8 cellular contexts compared by ENCODE assay signal in genomic region chr12:48156648-48157015, GRCh38. TPM values are rescaled to one million over a fixed set of nuclear protein-coding genes. Genes with fewer than 3 reads are reported as not detected.
DNase-seq lines count a peak whose midpoint lies in the region; ATAC-seq and TF ChIP-seq lines count a peak whose summit lies in the region.

No MANE protein-coding gene starts in this region.

- H3K4me3 Mint-ChIP-seq in GM23338 (peak overlapping the region; percentile 95), glutamatergic neuron (ENCODE audit: unreplicated experiment) (peak overlapping the region; percentile 94)

- no peak for TF ChIP-seq CTCF in GM23338 (conservative IDR thresholded peaks at IDR 0.05; ENCODE audit: low read depth in 2 of 2)
- no peak for TF ChIP-seq CTCF in VCaP (conservative IDR thresholded peaks at IDR 0.05)
- no peak for TF ChIP-seq CTCF in glutamatergic neuron (IDR thresholded peaks at IDR 0.05; ENCODE audit: partially characterized antibody, unreplicated experiment)

- no peaks in the 10 kb centered on the region for H3K9me2 ChIP-seq in GM23338 (ENCODE audit: insufficient read depth)

- H3K27me3 Mint-ChIP-seq in GM23338 (ENCODE audit: insufficient read depth, low read depth, poor library complexity) = peaks cover 5% of the 10 kb centered on the region
- H3K27me3 Mint-ChIP-seq in glutamatergic neuron (ENCODE audit: unreplicated experiment) = peaks cover 6% of the 10 kb centered on the region

- no peaks in the 10 kb centered on the region for H3K36me3 ChIP-seq in GM23338 (ENCODE audit: insufficient read depth)

- H3K27ac ChIP-seq in GM23338 (ENCODE audit: low read depth) (0 out of 2 replicates have a peak overlapping the region, but pooled peaks have one; percentile 79), VCaP (peak overlapping the region; percentile 89)

- H3K4me1 Mint-ChIP-seq in GM23338 = peaks cover 13% of the 10 kb centered on the region
- H3K4me1 Mint-ChIP-seq in glutamatergic neuron (ENCODE audit: low read depth, unreplicated experiment) = no peaks in the 10 kb centered on the region

- H3K27ac Mint-ChIP-seq in GM23338 = 0 out of 2 replicates have a peak overlapping the region, but pooled peaks have one; percentile 45
- H3K27ac Mint-ChIP-seq in glutamatergic neuron (ENCODE audit: unreplicated experiment) = peak overlapping the region; percentile 90

- peaks cover 7% of the 10 kb centered on the region; the same call in 1 of the 2 replicates for H3K4me1 ChIP-seq in GM23338 (ENCODE audit: insufficient read depth)

- H3K36me3 Mint-ChIP-seq in GM23338 (ENCODE audit: low read depth) (no peaks in the 10 kb centered on the region; the same call in 2 of the 3 replicates), glutamatergic neuron (ENCODE audit: unreplicated experiment) (no peaks in the 10 kb centered on the region)

- H3K4me3 ChIP-seq in GM23338 (peak overlapping the region; percentile 73), skeletal muscle cell (ENCODE audit: low read depth, low read length) (peak overlapping the region; percentile 87)

- no peaks in the 10 kb centered on the region for H3F3A ChIP-seq in GM23338 (replicated peaks; ENCODE audit: low read depth)

- H3K27me3 ChIP-seq in GM23338 (ENCODE audit: insufficient read depth) = no peaks in the 10 kb centered on the region

- peak overlapping the region; percentile 86 for H2AFZ ChIP-seq in GM23338

- H3K9me3 Mint-ChIP-seq in GM23338 = no peaks in the 10 kb centered on the region
- H3K9me3 Mint-ChIP-seq in glutamatergic neuron (ENCODE audit: unreplicated experiment) = no peaks in the 10 kb centered on the region

- DNase-seq in GM23338 (ENCODE audit: low spot score) (no peak), glutamatergic neuron (no peak), skeletal muscle cell (ENCODE audit: low read depth) (no peak), mucosa of gallbladder (ENCODE audit: low spot score) (no peak)
- no peak for DNase-seq in stimulated activated CD4-positive, alpha-beta T cell treated with anti-CD3 and anti-CD28 coated beads, Interleukin-1b, Interleukin-23, amount 100 ng/mL, for 48 hours
- no peak for DNase-seq in activated CD4-positive, alpha-beta T cell treated with anti-CD3 and anti-CD28 coated beads, Interleukin-2, amount 50 U/mL, for 4 hours

- no peaks in the 10 kb centered on the region for H4K20me1 ChIP-seq in GM23338 (replicated peaks; ENCODE audit: insufficient read depth)

- peak; percentile 11 for ATAC-seq in GM23338
- ATAC-seq in HG03469 (IDR thresholded peaks at IDR 0.05; ENCODE audit: unreplicated experiment) = no peak

- H3K79me2 ChIP-seq in GM23338 (replicated peaks; ENCODE audit: insufficient read depth) = no peaks in the 10 kb centered on the region

- peak overlapping the region; percentile 78 for H3K4me2 ChIP-seq in GM23338

TF ChIP-seq in GM23338, 12 proteins besides CTCF, POLR2A, EP300 and RAD21 (continues in another document):
- no peak for TF ChIP-seq EZH2 (IDR thresholded peaks at IDR 0.05; ENCODE audit: low read depth, unreplicated experiment)
- no peak for TF ChIP-seq ZNF462 (CRISPR knock-in tag; IDR thresholded peaks at IDR 0.05)
- no peak for TF ChIP-seq EZH2phosphoT487 (IDR thresholded peaks at IDR 0.05; ENCODE audit: unreplicated experiment)

RNA-seq across cellular contexts. Expression of gene ASB8, which starts 0.7 kb away (rescaled TPM):
- 5.4 and 8.4 TPM in 2 replicates for total RNA-seq in GM23338 (2014; rRNA removed; shearing (Covaris generic))
- 5.4 and 6.4 TPM in 2 replicates for polyA plus RNA-seq in GM23338 (2016; fragmentation: Nextera tagmentation; extraction: Ambion mirVana)
- total RNA-seq in glutamatergic neuron (ENCODE audit: unreplicated experiment) = 43.5 TPM
- total RNA-seq in mucosa of gallbladder = 39.5 TPM

RNA-seq across cellular contexts. Expression of gene CCDC184, which starts 26.8 kb away (rescaled TPM):
- total RNA-seq in GM23338 (2014; rRNA removed; shearing (Covaris generic)) = 2.8 and 3.7 TPM in 2 replicates
- 1.8 and 2.8 TPM in 2 replicates for polyA plus RNA-seq in GM23338 (2016; fragmentation: Nextera tagmentation; extraction: Ambion mirVana)
- 36.2 TPM for total RNA-seq in glutamatergic neuron (ENCODE audit: unreplicated experiment)
- 5.2 TPM for total RNA-seq in mucosa of gallbladder

RNA-seq across cellular contexts. Expression of gene PFKM, which starts 37.5 kb away (rescaled TPM):
- total RNA-seq in GM23338 (2014; rRNA removed; shearing (Covaris generic)) = 78.6 and 82.5 TPM in 2 replicates
- 47.2 and 52.4 TPM in 2 replicates for polyA plus RNA-seq in GM23338 (2016; fragmentation: Nextera tagmentation; extraction: Ambion mirVana)
- total RNA-seq in glutamatergic neuron (ENCODE audit: unreplicated experiment) = 169 TPM
- total RNA-seq in mucosa of gallbladder = 103 TPM

RNA-seq across cellular contexts. Expression of gene OR10AD1, which starts 46.5 kb away (rescaled TPM):
- total RNA-seq in GM23338 (2014; rRNA removed; shearing (Covaris generic)) = not detected in 2 replicates
- polyA plus RNA-seq in GM23338 (2016; fragmentation: Nextera tagmentation; extraction: Ambion mirVana) = 0.17 TPM in 1 of 2 replicates, not detected in the other
- total RNA-seq in glutamatergic neuron (ENCODE audit: unreplicated experiment) (not detected), mucosa of gallbladder (not detected)

RNA-seq across cellular contexts. Expression of gene SENP1, which starts 50.8 kb away (rescaled TPM):
- total RNA-seq in GM23338 (2014; rRNA removed; shearing (Covaris generic)) = 23.7 and 27.7 TPM in 2 replicates
- 7.6 and 8.6 TPM in 2 replicates for polyA plus RNA-seq in GM23338 (2016; fragmentation: Nextera tagmentation; extraction: Ambion mirVana)
- total RNA-seq in glutamatergic neuron (ENCODE audit: unreplicated experiment) (24.2 TPM), mucosa of gallbladder (11.8 TPM)
